In genomic region chr1:17540255-17541001, GRCh38 we compare ENCODE assay signal across 8 cellular contexts. TPM values are rescaled to one million over a fixed set of nuclear protein-coding genes. Genes with fewer than 3 reads are reported as not detected.
DNase-seq lines count a peak whose midpoint lies in the region; ATAC-seq and TF ChIP-seq lines count a peak whose summit lies in the region.

No MANE protein-coding gene starts in this region.

- H3K4me1 ChIP-seq in endocrine pancreas (ENCODE audit: control insufficient read depth, insufficient read depth, low read length) (no peaks in the 10 kb centered on the region), mucosa of rectum (ENCODE audit: control insufficient read depth in 2 of 2, insufficient read depth in 2 of 2, low read length in 2 of 2) (peaks cover 29 to 35% of the 10 kb centered on the region in 2 donors)

- ATAC-seq in natural killer cell (no peak), HG03521 (IDR thresholded peaks at IDR 0.05; ENCODE audit: unreplicated experiment) (no peak)

- no peaks in the 10 kb centered on the region for H3K9me3 Mint-ChIP-seq in natural killer cell
- no peaks in the 10 kb centered on the region for H3K9me3 Mint-ChIP-seq in activated T-helper 2 cell treated with anti-CD3 and anti-CD28 coated beads, Interferon-gamma antibody, Interleukin-2, Interleukin-4, amounts not matched to agents 10 μg/mL and 5 μg/mL and 100 μg/mL, durations not matched to agents 14 hours and 24 hours and 36 hours

- H3K4me1 Mint-ChIP-seq in natural killer cell = peaks cover 0 to 3% of the 10 kb centered on the region in 2 donors
- no peaks in the 10 kb centered on the region for H3K4me1 Mint-ChIP-seq in activated T-helper 2 cell treated with anti-CD3 and anti-CD28 coated beads, Interferon-gamma antibody, Interleukin-2, Interleukin-4, amounts not matched to agents 10 μg/mL and 5 μg/mL and 100 μg/mL, durations not matched to agents 14 hours and 24 hours and 36 hours (ENCODE audit: low read depth)

- H3K4me3 Mint-ChIP-seq in natural killer cell = no peak overlapping the region
- H3K4me3 Mint-ChIP-seq in activated T-helper 2 cell treated with anti-CD3 and anti-CD28 coated beads, Interferon-gamma antibody, Interleukin-2, Interleukin-4, amounts not matched to agents 10 μg/mL and 5 μg/mL and 100 μg/mL, durations not matched to agents 14 hours and 24 hours and 36 hours (ENCODE audit: low read depth) = no peak overlapping the region

- TF ChIP-seq CTCF in C4-2B (conservative IDR thresholded peaks at IDR 0.05) (no peak), natural killer cell (IDR thresholded peaks at IDR 0.05) (no peak)

- H3K9ac ChIP-seq in endocrine pancreas (ENCODE audit: control insufficient read depth, insufficient read depth, low read length) (peak overlapping the region; percentile 99), mucosa of rectum (ENCODE audit: low read depth in 1 of 2, low read length in 2 of 2) (peak overlapping the region; percentile 79 to 95)

- H3K27ac ChIP-seq in C4-2B = peak overlapping the region; percentile 68
- peak overlapping the region; percentile 78 to 85 for H3K27ac ChIP-seq in mucosa of rectum (ENCODE audit: low read depth in 2 of 2, low read length in 2 of 2)

- H3K27me3 ChIP-seq in endocrine pancreas (ENCODE audit: control insufficient read depth, insufficient read depth, low read length) (no peaks in the 10 kb centered on the region), mucosa of rectum (ENCODE audit: control insufficient read depth in 2 of 2, insufficient read depth in 2 of 2, low read length in 2 of 2) (no peaks in the 10 kb centered on the region)

- H3K36me3 Mint-ChIP-seq in natural killer cell = no peaks in the 10 kb centered on the region
- H3K36me3 Mint-ChIP-seq in activated T-helper 2 cell treated with anti-CD3 and anti-CD28 coated beads, Interferon-gamma antibody, Interleukin-2, Interleukin-4, amounts not matched to agents 10 μg/mL and 5 μg/mL and 100 μg/mL, durations not matched to agents 14 hours and 24 hours and 36 hours (ENCODE audit: low read depth) = no peaks in the 10 kb centered on the region

- H3K4me3 ChIP-seq in endocrine pancreas (ENCODE audit: control insufficient read depth, insufficient read depth, low read length) (peak overlapping the region; percentile 42), mucosa of rectum (ENCODE audit: low read length in 2 of 2) (peak overlapping the region; percentile 77 to 89)

- peak; percentile 23 for DNase-seq in NCI-H345 (lab: John Stamatoyannopoulos, UW)
- no peak for DNase-seq in natural killer cell
- DNase-seq in dedifferentiated amniotic fluid mesenchymal stem cell (ENCODE audit: extremely low spot score) = no peak
- no peak for DNase-seq in activated T-helper 2 cell treated with anti-CD3 and anti-CD28 coated beads, Interferon-gamma antibody, Interleukin-2, Interleukin-4, amounts not matched to agents 10 μg/mL and 5 μg/mL and 100 μg/mL, durations not matched to agents 14 hours and 24 hours and 36 hours (ENCODE audit: low spot score)

- H3K27ac Mint-ChIP-seq in natural killer cell = no peak overlapping the region
- no peak overlapping the region for H3K27ac Mint-ChIP-seq in activated T-helper 2 cell treated with anti-CD3 and anti-CD28 coated beads, Interferon-gamma antibody, Interleukin-2, Interleukin-4, amounts not matched to agents 10 μg/mL and 5 μg/mL and 100 μg/mL, durations not matched to agents 14 hours and 24 hours and 36 hours

- intact Hi-C loops in natural killer cell (cut with micrococcal nuclease) = no loop called here
- intact Hi-C loops in activated T-helper 2 cell treated with anti-CD3 and anti-CD28 coated beads, Interferon-gamma antibody, Interleukin-2, Interleukin-4, amounts not matched to agents 10 μg/mL and 5 μg/mL and 100 μg/mL, durations not matched to agents 14 hours and 24 hours and 36 hours (cut with micrococcal nuclease) = no loop called here

- peaks cover 47 to 48% of the 10 kb centered on the region in 2 donors for H3K27me3 Mint-ChIP-seq in natural killer cell (ENCODE audit: low read depth in 2 of 2)
- peaks cover 37% of the 10 kb centered on the region for H3K27me3 Mint-ChIP-seq in activated T-helper 2 cell treated with anti-CD3 and anti-CD28 coated beads, Interferon-gamma antibody, Interleukin-2, Interleukin-4, amounts not matched to agents 10 μg/mL and 5 μg/mL and 100 μg/mL, durations not matched to agents 14 hours and 24 hours and 36 hours (ENCODE audit: low read depth)

- no peaks in the 10 kb centered on the region for H3K36me3 ChIP-seq in endocrine pancreas (ENCODE audit: control insufficient read depth, insufficient read depth, low read length)
- no peaks in the 10 kb centered on the region for H3K36me3 ChIP-seq in mucosa of rectum (ENCODE audit: control insufficient read depth in 2 of 2, insufficient read depth in 2 of 2, low read length in 2 of 2)

- H3K9me3 ChIP-seq in endocrine pancreas (ENCODE audit: control insufficient read depth, low read length) (no peaks in the 10 kb centered on the region), mucosa of rectum (ENCODE audit: control insufficient read depth in 2 of 2, low read length in 2 of 2) (no peaks in the 10 kb centered on the region)

RNA-seq across cellular contexts. Expression of gene ARHGEF10L, which starts 0.9 kb away (rescaled TPM):
- 1 to 10 TPM in 1 of 3 donors, under 1 TPM in 2; 0.70 to 1.7 (median 0.94) TPM for total RNA-seq in natural killer cell
- 0.05 TPM in 1 of 2 replicates, not detected in the other for total RNA-seq in activated T-helper 2 cell treated with anti-CD3 and anti-CD28 coated beads, Interferon-gamma antibody, Interleukin-2, Interleukin-4, amounts not matched to agents 10 μg/mL and 5 μg/mL and 100 μg/mL, durations not matched to agents 14 hours and 24 hours and 36 hours
